In genomic region chr13:26253787-26254582, GRCh38 we compare ENCODE assay signal across 8 cellular contexts. TPM values are rescaled to one million over a fixed set of nuclear protein-coding genes. Genes with fewer than 3 reads are reported as not detected.
DNase-seq lines count a peak whose midpoint lies in the region; ATAC-seq and TF ChIP-seq lines count a peak whose summit lies in the region.

CDK8 (plus strand) TSS chr13:26254129; CDS start chr13:26254642, 513 bp downstream.

- H3K27ac ChIP-seq in HUES48 (ENCODE audit: low read depth, low read length) (peak within 1 kb of the TSS; percentile 90), endodermal cell (ENCODE audit: low read depth, low read length) (peak within 1 kb of the TSS; percentile 78), mesendoderm (ENCODE audit: low read depth, low read length) (peak within 1 kb of the TSS; percentile 90)

- H3K9me3 ChIP-seq in HUES48 (ENCODE audit: control insufficient read depth, insufficient read depth, low read length), result no peaks in the 10 kb centered on the region
- no peaks in the 10 kb centered on the region for H3K9me3 ChIP-seq in NT2/D1 (ENCODE audit: insufficient read depth, low read length)
- no peaks in the 10 kb centered on the region for H3K9me3 ChIP-seq in endodermal cell (ENCODE audit: control insufficient read depth, low read length)

- in situ Hi-C loops in Caki2 (cut with HindIII; ENCODE audit: low pct_unique_long_range_greater_than_20kb, low sequenced_read_pairs), result no loop called here

- H3K27me3 Mint-ChIP-seq in activated CD8-positive, alpha-beta memory T cell treated with anti-CD3 and anti-CD28 coated beads, Interleukin-2, amount 10 ng/mL, durations not matched to agents 7 days and 5 days, result no peaks in the 10 kb centered on the region
- H3K27me3 Mint-ChIP-seq in endodermal cell (ENCODE audit: insufficient read depth), result no peaks in the 10 kb centered on the region

- peaks cover 23% of the 10 kb centered on the region for H3K79me2 ChIP-seq in mesendoderm (ENCODE audit: control insufficient read depth, insufficient read depth, low read length)

- no peak within 1 kb of the TSS for H4K5ac ChIP-seq in mesendoderm (ENCODE audit: low read length)

- peak within 1 kb of the TSS; percentile 85 for H3K18ac ChIP-seq in mesendoderm (ENCODE audit: low read length)

- peak within 1 kb of the TSS; percentile 95 for H2BK5ac ChIP-seq in mesendoderm (ENCODE audit: low read length)

- H3K4me1 ChIP-seq in HUES48 (ENCODE audit: control insufficient read depth, insufficient read depth, low read length) (peaks cover 21% of the 10 kb centered on the region), NT2/D1 (ENCODE audit: insufficient read depth, insufficient read length) (no peaks in the 10 kb centered on the region), endodermal cell (ENCODE audit: control insufficient read depth, insufficient read depth, low read length) (peaks cover 6% of the 10 kb centered on the region), mesendoderm (ENCODE audit: control insufficient read depth, low read depth, low read length) (no peaks in the 10 kb centered on the region)

- H3K36me3 ChIP-seq in HUES48 (ENCODE audit: control insufficient read depth, insufficient read depth, low read length) (no peaks in the 10 kb centered on the region), NT2/D1 (ENCODE audit: insufficient read depth, insufficient read length, low read length) (no peaks in the 10 kb centered on the region), endodermal cell (ENCODE audit: control insufficient read depth, insufficient read depth, low read length) (no peaks in the 10 kb centered on the region), mesendoderm (ENCODE audit: control insufficient read depth, insufficient read depth, low read length) (no peaks in the 10 kb centered on the region)

- H3K27me3 ChIP-seq in HUES48 (ENCODE audit: control insufficient read depth, insufficient read depth, low read length) (peaks cover 7% of the 10 kb centered on the region; the same call in 1 of the 2 replicates), NT2/D1 (ENCODE audit: insufficient read depth, insufficient read length) (no peaks in the 10 kb centered on the region), endodermal cell (ENCODE audit: control insufficient read depth, insufficient read depth, low read length, poor library complexity, severe bottlenecking) (peaks cover 15% of the 10 kb centered on the region), mesendoderm (ENCODE audit: insufficient read depth, low read length, poor library complexity) (no peaks in the 10 kb centered on the region)

- peak within 1 kb of the TSS; percentile 81 for H3K27ac Mint-ChIP-seq in activated CD8-positive, alpha-beta memory T cell treated with anti-CD3 and anti-CD28 coated beads, Interleukin-2, amount 10 ng/mL, durations not matched to agents 7 days and 5 days
- H3K27ac Mint-ChIP-seq in endodermal cell, result peak within 1 kb of the TSS; percentile 85

- H2AK5ac ChIP-seq in mesendoderm (ENCODE audit: low read length), result no peak within 1 kb of the TSS

- H3K4me3 ChIP-seq in HUES48 (ENCODE audit: low read depth, low read length), result peak within 1 kb of the TSS; percentile 88
- H3K4me3 ChIP-seq in NT2/D1 (ENCODE audit: insufficient read length, low read depth), result peak within 1 kb of the TSS; percentile 79
- H3K4me3 ChIP-seq in endodermal cell (ENCODE audit: low read length), result peak within 1 kb of the TSS; percentile 90
- H3K4me3 ChIP-seq in mesendoderm (ENCODE audit: low read length), result peak within 1 kb of the TSS; percentile 91

- H3K9ac ChIP-seq in HUES48 (ENCODE audit: low read depth, low read length), result peak within 1 kb of the TSS; percentile 90
- H3K9ac ChIP-seq in NT2/D1 (ENCODE audit: insufficient read length, low read depth), result peak within 1 kb of the TSS; percentile 95
- peak within 1 kb of the TSS; percentile 72 for H3K9ac ChIP-seq in endodermal cell (ENCODE audit: extremely low read depth, low read length, poor library complexity, severe bottlenecking)
- H3K9ac ChIP-seq in mesendoderm (ENCODE audit: low read length), result peak within 1 kb of the TSS; percentile 89

- peaks cover 2% of the 10 kb centered on the region for H3K79me1 ChIP-seq in mesendoderm (ENCODE audit: low read length)

- DNase-seq in Caki2 (ENCODE audit: low read depth) (peak; percentile 95), NT2/D1 (ENCODE audit: low read depth, low spot score) (peak; percentile 69), endodermal cell (peak; percentile 95), mesendoderm (peak; percentile 97)
- DNase-seq in activated CD8-positive, alpha-beta memory T cell treated with anti-CD3 and anti-CD28 coated beads, Interleukin-2, amount 10 ng/mL, durations not matched to agents 7 days and 5 days, result peak; percentile 91
- peak; percentile 83 for DNase-seq in stimulated activated CD8-positive, alpha-beta memory T cell treated with anti-CD3 and anti-CD28 coated beads, Interleukin-12 subunit alpha, Interleukin-12 subunit beta, amount 100 ng/mL, for 4 hours (ENCODE audit: low read depth)

- peak within 1 kb of the TSS; percentile 44 for H3K4ac ChIP-seq in mesendoderm (ENCODE audit: low read depth, low read length)

- no peak for TF ChIP-seq CTCF in endodermal cell (conservative IDR thresholded peaks at IDR 0.05)

- no peak within 1 kb of the TSS for H2BK15ac ChIP-seq in mesendoderm (replicated peaks; ENCODE audit: low read depth)

- H2BK120ac ChIP-seq in mesendoderm (ENCODE audit: low read depth, low read length), result peak within 1 kb of the TSS; percentile 45

- H4K8ac ChIP-seq in mesendoderm (ENCODE audit: low read depth, low read length), result no peak within 1 kb of the TSS

- peak within 1 kb of the TSS; percentile 69 for H3K4me2 ChIP-seq in mesendoderm (ENCODE audit: low read length)

- H3K9me3 Mint-ChIP-seq in activated CD8-positive, alpha-beta memory T cell treated with anti-CD3 and anti-CD28 coated beads, Interleukin-2, amount 10 ng/mL, durations not matched to agents 7 days and 5 days (ENCODE audit: low read depth), result no peaks in the 10 kb centered on the region
- no peaks in the 10 kb centered on the region for H3K9me3 Mint-ChIP-seq in endodermal cell

- CTCF ChIA-PET in activated CD8-positive, alpha-beta memory T cell treated with anti-CD3 and anti-CD28 coated beads, Interleukin-2, amount 10 ng/mL, durations not matched to agents 7 days and 5 days (lab: Charles Lee), result interaction anchor here (2.3 kb wide), 1 partner anchor 69 kb away, joined by 8 read pairs; no protein-coding TSS in a partner anchor

- ATAC-seq in GM21423 (IDR thresholded peaks at IDR 0.05; ENCODE audit: unreplicated experiment), result peak; percentile 85
- peak; percentile 91 for ATAC-seq in activated CD8-positive, alpha-beta memory T cell treated with anti-CD3 and anti-CD28 coated beads, Interleukin-2, amount 10 ng/mL, durations not matched to agents 7 days and 5 days

- H3K23ac ChIP-seq in mesendoderm (ENCODE audit: low read length), result no peak within 1 kb of the TSS

- 0% methylated on average over 16 to 78 of the region's 79 CpGs for WGBS in endodermal cell (ENCODE audit: insufficient coverage in 1 of 2, insufficient read length in 1 of 2), 2 experiments
- no CpG with 5 or more reads among the region's 79 CpGs for WGBS in mesendoderm (ENCODE audit: extremely low coverage, insufficient coverage, low lambda C conversion rate)

- peaks cover 26% of the 10 kb centered on the region for H3K4me1 Mint-ChIP-seq in activated CD8-positive, alpha-beta memory T cell treated with anti-CD3 and anti-CD28 coated beads, Interleukin-2, amount 10 ng/mL, durations not matched to agents 7 days and 5 days
- H3K4me1 Mint-ChIP-seq in endodermal cell, result peaks cover 29% of the 10 kb centered on the region

- peak within 1 kb of the TSS; percentile 99 for H3K56ac ChIP-seq in mesendoderm (ENCODE audit: low read length)

- H3K4me3 Mint-ChIP-seq in activated CD8-positive, alpha-beta memory T cell treated with anti-CD3 and anti-CD28 coated beads, Interleukin-2, amount 10 ng/mL, durations not matched to agents 7 days and 5 days, result peak within 1 kb of the TSS; percentile 87
- H3K4me3 Mint-ChIP-seq in endodermal cell, result peak within 1 kb of the TSS; percentile 80

- H3K36me3 Mint-ChIP-seq in activated CD8-positive, alpha-beta memory T cell treated with anti-CD3 and anti-CD28 coated beads, Interleukin-2, amount 10 ng/mL, durations not matched to agents 7 days and 5 days, result no peaks in the 10 kb centered on the region
- no peaks in the 10 kb centered on the region for H3K36me3 Mint-ChIP-seq in endodermal cell (ENCODE audit: low read depth)

RNA-seq across cellular contexts. Expression of gene CDK8, which starts in this region (rescaled TPM):
- total RNA-seq in Caki2 (2014; rRNA removed; shearing (Covaris generic); ENCODE audit: low replicate concordance), result 5.6 and 12.7 TPM in 2 replicates
- total RNA-seq in activated CD8-positive, alpha-beta memory T cell treated with anti-CD3 and anti-CD28 coated beads, Interleukin-2, amount 10 ng/mL, durations not matched to agents 7 days and 5 days, result 10 to 100 TPM; 15.9 to 18.0 TPM
- 10 to 100 TPM; 29.4 to 33.1 TPM for total RNA-seq in endodermal cell
- polyA plus RNA-seq in endodermal cell (2013, experiment 1 of 2), result 41.1 TPM
- 39.0 TPM for polyA plus RNA-seq in endodermal cell (2013, experiment 2 of 2)
- polyA plus RNA-seq in mesendoderm (2013, experiment 1 of 2), result 23.2 TPM
- 23.0 TPM for polyA plus RNA-seq in mesendoderm (2013, experiment 2 of 2)

Comparison
In these comparisons a context has a peak if more than half of its experiments do, and no peak if none do; other contexts are left out.
1. Peak in every context shown above with its lines: DNase-seq, ATAC-seq, H3K4me3 ChIP-seq and H3K27ac ChIP-seq.